Comparison of ENCODE assay signal across 8 cellular contexts in the genomic region with DNA sequence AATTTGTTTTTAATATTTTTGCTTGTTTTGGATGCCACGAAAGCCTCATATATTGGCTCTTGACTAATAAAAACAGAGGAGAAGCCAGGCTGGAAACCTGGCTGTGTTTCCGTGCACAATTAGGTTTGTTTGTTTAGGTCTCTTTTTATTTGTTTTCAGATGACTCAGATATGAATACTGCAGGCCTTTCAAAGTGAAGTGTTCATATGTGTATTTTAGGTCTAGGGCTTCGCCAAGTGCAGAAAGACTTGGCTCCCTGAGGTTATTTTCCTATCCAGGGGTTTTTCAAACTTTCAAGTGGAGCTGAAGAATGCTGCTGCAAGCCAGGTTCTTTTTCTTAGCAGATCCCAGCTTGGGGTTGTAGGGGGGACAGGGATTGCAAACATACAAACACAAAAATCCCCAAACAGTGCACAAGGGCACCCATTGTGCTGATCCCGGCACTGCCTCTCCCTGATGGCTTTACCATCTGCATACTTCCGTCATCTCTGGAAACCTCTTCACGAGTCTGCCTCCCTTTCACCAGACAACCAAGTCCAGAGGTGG.
DNase-seq lines count a peak whose midpoint lies in the region; ATAC-seq and TF ChIP-seq lines count a peak whose summit lies in the region.
"Had no signal": no experiment of that assay in that cellular context is flagged by ENCODE, and none has a peak within 500 bp of the region (broad histone marks: within the 10 kb centered on the region; RNA-seq: fewer than 3 reads in every experiment).

No MANE protein-coding gene starts in this region.

- TF ChIP-seq EP300 in gastroesophageal sphincter (IDR thresholded peaks at IDR 0.05) = no peak

- H3K4me3 ChIP-seq in gastroesophageal sphincter (no peak overlapping the region), thyroid gland (replicated peaks in 1 of 3) (no peak overlapping the region)

- no peak overlapping the region for H3K4me3 Mint-ChIP-seq in T-cell

- WGBS in gastroesophageal sphincter (ENCODE audit: low coverage in 1 of 2), 2 donors = 7 to 29% methylated on average over 3 to 6 of the region's 6 CpGs
- WGBS in thyroid gland, 2 donors = 13 to 15% methylated on average over 6 of the region's 6 CpGs

- POLR2A ChIA-PET in T-cell (lab: Charles Lee) = no interaction called here

- TF ChIP-seq CTCF in gastroesophageal sphincter (IDR thresholded peaks at IDR 0.05) (no peak), thyroid gland (IDR thresholded peaks at IDR 0.05) (no peak), GM10266 (IDR thresholded peaks at IDR 0.05; ENCODE audit: control insufficient read depth, insufficient read depth, low read depth, missing control alignments) (no peak)

- H3K36me3 Mint-ChIP-seq in T-cell = no peaks in the 10 kb centered on the region

- ATAC-seq in gastroesophageal sphincter (peak; percentile 35), T-cell (replicated peaks in 1 of 4) (no peak)

- H3K9me3 Mint-ChIP-seq in T-cell = no peaks in the 10 kb centered on the region

- intact Hi-C loops in thyroid gland (cut with DNase I) = loop anchor here (10.0 kb wide), 1 partner anchor 312 kb away; no protein-coding TSS in a partner anchor

- H3K27me3 ChIP-seq in gastroesophageal sphincter = no peaks in the 10 kb centered on the region
- H3K27me3 ChIP-seq in thyroid gland = no peaks in the 10 kb centered on the region

- peaks cover 0 to 5% (median 3%) of the 10 kb centered on the region in 3 donors for H3K4me1 Mint-ChIP-seq in T-cell

- peaks cover 12 to 32% of the 10 kb centered on the region in 2 donors for H3K27me3 Mint-ChIP-seq in T-cell

- H3K9me3 ChIP-seq in gastroesophageal sphincter (no peaks in the 10 kb centered on the region), thyroid gland (no peaks in the 10 kb centered on the region)

- H3K4me1 ChIP-seq in gastroesophageal sphincter = peaks cover 0 to 24% (median 8%) of the 10 kb centered on the region in 3 donors
- peaks cover 9 to 27% of the 10 kb centered on the region in 2 donors for H3K4me1 ChIP-seq in thyroid gland

- no peak for TF ChIP-seq POLR2A in gastroesophageal sphincter (IDR thresholded peaks at IDR 0.05)
- no peak for TF ChIP-seq POLR2A in thyroid gland (IDR thresholded peaks at IDR 0.05)

- H3K27ac Mint-ChIP-seq in T-cell = no peak overlapping the region

- DNase-seq in HT-29 (ENCODE audit: low spot score) (peak; percentile 79), RPMI7951 (ENCODE audit: low read depth) (peak; percentile 76), thyroid gland (peak; percentile 65 to 67), T-cell (no peak), GM10266 (ENCODE audit: extremely low spot score) (no peak)
- no peak for DNase-seq in stimulated activated CD4-positive, alpha-beta T cell treated with anti-CD3 and anti-CD28 coated beads, Interleukin-4, amount 100 ng/mL, for 1 hour

- peak overlapping the region in 1 of 4 donors; percentile 29 for H3K27ac ChIP-seq in gastroesophageal sphincter
- H3K27ac ChIP-seq in thyroid gland = peak overlapping the region in 2 of 3 donors; percentile 44 to 50
- H3K27ac ChIP-seq: KMS-11 had no signal

- CTCF ChIA-PET in T-cell (lab: Charles Lee) = no interaction called here

- H3K36me3 ChIP-seq in gastroesophageal sphincter = no peaks in the 10 kb centered on the region
- no peaks in the 10 kb centered on the region for H3K36me3 ChIP-seq in thyroid gland

Comparison
In these comparisons a context has a peak if more than half of its experiments do, and no peak if none do; other contexts are left out.
1. DNase-seq: peak in HT-29 (single experiment), RPMI7951 (single experiment) and thyroid gland (2 of 2); none in T-cell (0 of 34), GM10266 (single experiment) and stimulated activated CD4-positive, alpha-beta T cell treated with anti-CD3 and anti-CD28 coated beads, Interleukin-4, amount 100 ng/mL, for 1 hour (single experiment).